ENCODE assay signal across 1 cellular context in the genomic region with DNA sequence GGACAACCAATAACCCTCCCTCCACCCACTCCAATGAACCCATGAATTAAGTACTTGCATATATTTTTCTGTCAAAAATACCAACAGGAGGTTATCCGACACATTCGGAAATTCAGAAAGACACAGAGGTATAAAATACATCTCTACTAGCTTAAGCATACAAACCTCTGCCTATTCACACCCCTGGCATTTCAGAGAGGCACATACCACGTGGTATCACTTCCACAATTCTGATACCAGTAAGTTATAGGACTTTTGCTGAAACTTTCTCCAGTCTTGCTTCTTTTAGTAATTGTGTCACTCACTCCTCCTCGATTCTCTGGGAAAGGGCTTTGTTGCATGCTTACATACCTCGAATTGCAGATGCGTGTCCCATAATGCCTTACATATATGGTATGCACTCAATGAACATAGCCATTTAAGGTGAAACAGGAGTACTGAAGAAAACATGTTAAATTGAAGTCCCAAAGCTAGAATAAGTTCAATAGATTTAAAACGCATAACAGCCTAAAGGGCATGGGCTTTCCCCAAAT.
TF ChIP-seq lines count a peak whose summit lies in the region.

No MANE protein-coding gene starts in this region.

TF ChIP-seq in WTC11, 78 proteins besides CTCF, POLR2A, EP300 and RAD21 (continued from another document):
- TF ChIP-seq, protein P1, sequence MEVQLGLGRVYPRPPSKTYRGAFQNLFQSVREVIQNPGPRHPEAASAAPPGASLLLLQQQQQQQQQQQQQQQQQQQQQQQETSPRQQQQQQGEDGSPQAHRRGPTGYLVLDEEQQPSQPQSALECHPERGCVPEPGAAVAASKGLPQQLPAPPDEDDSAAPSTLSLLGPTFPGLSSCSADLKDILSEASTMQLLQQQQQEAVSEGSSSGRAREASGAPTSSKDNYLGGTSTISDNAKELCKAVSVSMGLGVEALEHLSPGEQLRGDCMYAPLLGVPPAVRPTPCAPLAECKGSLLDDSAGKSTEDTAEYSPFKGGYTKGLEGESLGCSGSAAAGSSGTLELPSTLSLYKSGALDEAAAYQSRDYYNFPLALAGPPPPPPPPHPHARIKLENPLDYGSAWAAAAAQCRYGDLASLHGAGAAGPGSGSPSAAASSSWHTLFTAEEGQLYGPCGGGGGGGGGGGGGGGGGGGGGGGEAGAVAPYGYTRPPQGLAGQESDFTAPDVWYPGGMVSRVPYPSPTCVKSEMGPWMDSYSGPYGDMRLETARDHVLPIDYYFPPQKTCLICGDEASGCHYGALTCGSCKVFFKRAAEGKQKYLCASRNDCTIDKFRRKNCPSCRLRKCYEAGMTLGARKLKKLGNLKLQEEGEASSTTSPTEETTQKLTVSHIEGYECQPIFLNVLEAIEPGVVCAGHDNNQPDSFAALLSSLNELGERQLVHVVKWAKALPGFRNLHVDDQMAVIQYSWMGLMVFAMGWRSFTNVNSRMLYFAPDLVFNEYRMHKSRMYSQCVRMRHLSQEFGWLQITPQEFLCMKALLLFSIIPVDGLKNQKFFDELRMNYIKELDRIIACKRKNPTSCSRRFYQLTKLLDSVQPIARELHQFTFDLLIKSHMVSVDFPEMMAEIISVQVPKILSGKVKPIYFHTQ (CRISPR knock-in tag; IDR thresholded peaks at IDR 0.05) = no peak
